Comparison of ENCODE assay signal across 8 cellular contexts in genomic region chr19:43534305-43534612, GRCh38. TPM values are rescaled to one million over a fixed set of nuclear protein-coding genes. Genes with fewer than 3 reads are reported as not detected.
A peak's percentile ranks its signal among the peaks of the same experiment; 100 is the strongest.
DNase-seq lines count a peak whose midpoint lies in the region; ATAC-seq and TF ChIP-seq lines count a peak whose summit lies in the region.

No MANE protein-coding gene starts in this region.

- peaks cover 0 to 17% of the 10 kb centered on the region in 2 donors for H3K36me3 ChIP-seq in psoas muscle (ENCODE audit: insufficient read depth in 1 of 2, low read depth in 1 of 2)

- H3K4me3 Mint-ChIP-seq in Calu3 (ENCODE audit: low read depth, unreplicated experiment) (peak overlapping the region; percentile 79), WTC11 (peak overlapping the region; percentile 95)

- CTCF ChIA-PET in Calu3 (lab: Charles Lee), result no interaction called here
- CTCF ChIA-PET in WTC11 (lab: Charles Lee), result interaction anchor here (1.5 to 4.5 kb wide), 14 partner anchors 14 to 133 kb away, joined by 7 to 152 read pairs (median 19); partner anchors contain the start of genes IRGQ, PHLDB3 and ZNF576

- H3K36me3 Mint-ChIP-seq in Calu3 (ENCODE audit: insufficient read depth, unreplicated experiment) (peaks cover 34% of the 10 kb centered on the region), WTC11 (peaks cover 19% of the 10 kb centered on the region)

- POLR2A ChIA-PET in WTC11 (lab: Charles Lee), result interaction anchor here (1.5 to 1.7 kb wide), 4 partner anchors 15 to 135 kb away, joined by 4 to 8 read pairs (median 6); partner anchors contain the start of gene PLAUR

- DNase-seq in Calu3 (no peak), WTC11 (ENCODE audit: low spot score) (no peak), fibroblast of mammary gland (ENCODE audit: low read depth) (no peak), psoas muscle (no peak), GDM1 (lab: John Stamatoyannopoulos, UW) (no peak), NCI-H1694 treated with DMSO at 0.1 percent for 48 hours (lab: John Stamatoyannopoulos, UW) (no peak), NCI-H524 treated with DMSO at 0.1 percent for 48 hours (lab: John Stamatoyannopoulos, UW) (no peak)

- BruUV-seq in Calu3 (replicated peaks; lab: Mats Ljungman, UMichigan), result no TSS peak

- peak overlapping the region; percentile 75 for H3K27ac ChIP-seq in psoas muscle

- peaks cover 5% of the 10 kb centered on the region for H3K9me3 ChIP-seq in psoas muscle

- H3K9me3 Mint-ChIP-seq in Calu3 (ENCODE audit: low read depth, unreplicated experiment), result peaks cover 3% of the 10 kb centered on the region
- H3K9me3 Mint-ChIP-seq in WTC11, result peaks cover 11% of the 10 kb centered on the region

- H3K4me3 ChIP-seq in fibroblast of mammary gland (ENCODE audit: control insufficient read depth, low read depth, low read length) (peak overlapping the region; percentile 46), psoas muscle (peak overlapping the region; percentile 76)

- TF ChIP-seq CTCF in Calu3 (IDR thresholded peaks at IDR 0.05; ENCODE audit: unreplicated experiment) (no peak), WTC11 (IDR thresholded peaks at IDR 0.05) (no peak), fibroblast of mammary gland (conservative IDR thresholded peaks at IDR 0.05; ENCODE audit: control insufficient read depth, insufficient read depth, low read depth, low read length) (no peak), psoas muscle (IDR thresholded peaks at IDR 0.05) (no peak)

- 6 to 9% (median 7%) methylated on average over 14 of the region's 14 CpGs for WGBS in psoas muscle, 3 donors

- H3K27me3 ChIP-seq in psoas muscle (ENCODE audit: insufficient read depth in 3 of 3, low read length in 2 of 3), result no peaks in the 10 kb centered on the region

- H3K4me1 Mint-ChIP-seq in Calu3 (ENCODE audit: low read depth, unreplicated experiment), result no peaks in the 10 kb centered on the region
- peaks cover 18% of the 10 kb centered on the region for H3K4me1 Mint-ChIP-seq in WTC11

- intact Hi-C loops in Calu3 (cut with micrococcal nuclease; ENCODE audit: unreplicated experiment), result no loop called here
- intact Hi-C loops in psoas muscle (cut with DNase I), result loop anchor here (5.0 to 10.0 kb wide), 2 partner anchors 61 to 63 kb away; partner anchors contain the start of genes IRGQ (in 2 of the 2) and ZNF576 (in 2 of the 2)

- H3K4me1 ChIP-seq in psoas muscle, result no peaks in the 10 kb centered on the region

- no peaks in the 10 kb centered on the region for H3K27me3 Mint-ChIP-seq in Calu3 (ENCODE audit: unreplicated experiment)
- H3K27me3 Mint-ChIP-seq in WTC11 (ENCODE audit: low read depth), result peaks cover 18% of the 10 kb centered on the region

- ATAC-seq in WTC11 (no peak), psoas muscle (no peak), GM19328 (IDR thresholded peaks at IDR 0.05; ENCODE audit: unreplicated experiment) (no peak)

- H3K27ac Mint-ChIP-seq in Calu3 (ENCODE audit: unreplicated experiment) (peak overlapping the region; percentile 68), WTC11 (peak overlapping the region; percentile 100)

TF ChIP-seq in WTC11, 78 proteins besides CTCF, POLR2A, EP300 and RAD21:
- no peak for TF ChIP-seq SMAD4 (CRISPR knock-in tag; IDR thresholded peaks at IDR 0.05)
- no peak for TF ChIP-seq ZNF396 (CRISPR knock-in tag; IDR thresholded peaks at IDR 0.05; ENCODE audit: borderline replicate concordance)
- no peak for TF ChIP-seq ZBTB21 (CRISPR knock-in tag; IDR thresholded peaks at IDR 0.05; ENCODE audit: borderline replicate concordance)
- TF ChIP-seq SP1 (CRISPR knock-in tag; conservative IDR thresholded peaks at IDR 0.05), result no peak; the same call in 1 of the 2 replicates
- TF ChIP-seq TCF7 (CRISPR knock-in tag; IDR thresholded peaks at IDR 0.05; ENCODE audit: low read depth), result no peak
- no peak for TF ChIP-seq FOXP4 (CRISPR knock-in tag; IDR thresholded peaks at IDR 0.05)
- no peak for TF ChIP-seq ZNF317 (CRISPR knock-in tag; IDR thresholded peaks at IDR 0.05; ENCODE audit: borderline replicate concordance, low read depth)
- no peak for TF ChIP-seq PREB (CRISPR knock-in tag; IDR thresholded peaks at IDR 0.05; ENCODE audit: borderline replicate concordance)
- TF ChIP-seq GABPB1 (CRISPR knock-in tag; IDR thresholded peaks at IDR 0.05), result no peak
- no peak for TF ChIP-seq ATF3 (CRISPR knock-in tag; conservative IDR thresholded peaks at IDR 0.05)
- no peak for TF ChIP-seq ZNF232 (CRISPR knock-in tag; IDR thresholded peaks at IDR 0.05)

RNA-seq across cellular contexts. Expression of gene ZNF575, which starts 1.3 kb away (rescaled TPM):
- total RNA-seq in Calu3 (2022) (2.2 and 2.8 TPM in 2 replicates), WTC11 (2021) (0.13 to 0.25 TPM in 2 of 3 replicates, not detected in the other), psoas muscle (1 to 10 TPM in 3 of 4 donors, under 1 TPM in 1; 0.40 to 1.6 (median 1.2) TPM)
- 1 to 10 TPM in 1 of 3 donors, under 1 TPM in 2; 0.23 to 1.1 (median 0.35) TPM for polyA plus RNA-seq in psoas muscle

RNA-seq across cellular contexts. Expression of gene ETHE1, which starts 7.3 kb away (rescaled TPM):
- 44.8 and 48.4 TPM in 2 replicates for total RNA-seq in Calu3 (2022)
- 19.0 to 23.5 TPM (median 21.2 TPM) in 3 replicates for total RNA-seq in WTC11 (2021)
- total RNA-seq in psoas muscle, result 10 to 100 TPM; 13.0 to 20.9 (median 16.6) TPM
- polyA plus RNA-seq in psoas muscle, result 10 to 100 TPM; 18.5 to 22.8 (median 20.3) TPM

RNA-seq across cellular contexts. Expression of gene PHLDB3, which starts 29.7 kb away (rescaled TPM):
- total RNA-seq in Calu3 (2022) (24.7 and 25.7 TPM in 2 replicates), WTC11 (2021) (14.6 to 15.6 TPM (median 14.8 TPM) in 3 replicates), psoas muscle (1 to 10 TPM; 3.1 to 5.7 (median 4.5) TPM)
- 1 to 10 TPM; 2.0 to 4.7 (median 3.2) TPM for polyA plus RNA-seq in psoas muscle

RNA-seq across cellular contexts. Expression of gene XRCC1, which starts 41.1 kb away (rescaled TPM):
- 55.8 and 56.8 TPM in 2 replicates for total RNA-seq in Calu3 (2022)
- 46.5 to 50.8 TPM (median 48.3 TPM) in 3 replicates for total RNA-seq in WTC11 (2021)
- 10 to 100 TPM; 12.7 to 22.1 (median 14.8) TPM for total RNA-seq in psoas muscle
- 10 to 100 TPM; 13.5 to 21.6 (median 14.1) TPM for polyA plus RNA-seq in psoas muscle

RNA-seq across cellular contexts. Expression of gene PINLYP, which starts 41.3 kb away (rescaled TPM):
- total RNA-seq in Calu3 (2022) (0.17 and 0.76 TPM in 2 replicates), WTC11 (2021) (6.4 to 11.3 TPM (median 10.6 TPM) in 3 replicates), psoas muscle (1 to 10 TPM in 1 of 4 donors, under 1 TPM in 2, not detected in 1; 0.66 to 1.1 (median 0.86) TPM)
- polyA plus RNA-seq in psoas muscle, result 1 to 10 TPM in 1 of 3 donors, under 1 TPM in 2; 0.66 to 1.3 (median 0.90) TPM
